In genomic region chr20:31605031-31605901, GRCh38 we compare ENCODE assay signal across 8 cellular contexts. TPM values are rescaled to one million over a fixed set of nuclear protein-coding genes. Genes with fewer than 3 reads are reported as not detected.
DNase-seq lines count a peak whose midpoint lies in the region; ATAC-seq, FAIRE-seq and TF ChIP-seq lines count a peak whose summit lies in the region.

A gene with protein sequence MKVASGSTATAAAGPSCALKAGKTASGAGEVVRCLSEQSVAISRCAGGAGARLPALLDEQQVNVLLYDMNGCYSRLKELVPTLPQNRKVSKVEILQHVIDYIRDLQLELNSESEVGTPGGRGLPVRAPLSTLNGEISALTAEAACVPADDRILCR (plus strand): TSS chr20:31605289. CDS start chr20:31605388, 99 bp downstream.

- intact Hi-C loops in Right ventricle myocardium superior (cut with DNase I), result no loop called here
- intact Hi-C loops in thyroid gland (cut with DNase I), result no loop called here

- H3K9ac ChIP-seq in parathyroid adenoma, result no peak within 1 kb of the TSS

- H2AFZ ChIP-seq in parathyroid adenoma, result peak within 1 kb of the TSS; percentile 68

- H3K4me3 ChIP-seq in parathyroid adenoma (ENCODE audit: low read depth, low read length) (peak within 1 kb of the TSS; percentile 68), thyroid gland (replicated peaks in 1 of 3) (peak within 1 kb of the TSS; percentile 84 to 99 (median 90))

- ATAC-seq in HG02870 (IDR thresholded peaks at IDR 0.05; ENCODE audit: unreplicated experiment) (peak; percentile 79), Right ventricle myocardium superior (ENCODE audit: poor library complexity) (peak; percentile 95)

- TF ChIP-seq POLR2A in GM12892 (IDR thresholded peaks at IDR 0.05; ENCODE audit: low read depth, low read length) (no peak), thyroid gland (IDR thresholded peaks at IDR 0.05) (peak; percentile 89 to 100)

- H3K4me2 ChIP-seq in parathyroid adenoma (ENCODE audit: low read length), result peak within 1 kb of the TSS; percentile 77

- H3K4me1 ChIP-seq in parathyroid adenoma, result peaks cover 7% of the 10 kb centered on the region
- H3K4me1 ChIP-seq in thyroid gland, result peaks cover 35 to 41% of the 10 kb centered on the region in 2 donors

- H3K27me3 ChIP-seq in parathyroid adenoma (ENCODE audit: control insufficient read depth, insufficient read depth, low read length) (no peaks in the 10 kb centered on the region), thyroid gland (no peaks in the 10 kb centered on the region)

- H3K27ac ChIP-seq in adipose tissue (ENCODE audit: low read depth, low read length) (peak within 1 kb of the TSS; percentile 52), parathyroid adenoma (peak within 1 kb of the TSS; percentile 80), thyroid gland (peak within 1 kb of the TSS; percentile 97 to 99 (median 98))

- H3K79me2 ChIP-seq in parathyroid adenoma, result no peaks in the 10 kb centered on the region

- TF ChIP-seq CTCF in parathyroid adenoma (IDR thresholded peaks at IDR 0.05) (no peak), thyroid gland (IDR thresholded peaks at IDR 0.05) (no peak)

- DNase-seq in GM12892 (ENCODE audit: insufficient read length) (peak; percentile 89), NCI-H146 (lab: John Stamatoyannopoulos, UW) (peak; percentile 100), T follicular helper cell (ENCODE audit: low read depth) (peak; percentile 84), Right ventricle myocardium superior (peak; percentile 97), thyroid gland (peak; percentile 99)

- 0 to 1% (median 0%) methylated on average over 74 of the region's 74 CpGs for WGBS in adipose tissue, 3 donors
- WGBS in thyroid gland, 2 donors, result 0% methylated on average over 27 to 68 of the region's 74 CpGs

- H3K36me3 ChIP-seq in parathyroid adenoma (ENCODE audit: control insufficient read depth, insufficient read depth, low read length) (no peaks in the 10 kb centered on the region), thyroid gland (peaks cover 12 to 17% of the 10 kb centered on the region in 2 donors)

- H3K9me3 ChIP-seq in parathyroid adenoma (ENCODE audit: control insufficient read depth, low read length) (no peaks in the 10 kb centered on the region), thyroid gland (no peaks in the 10 kb centered on the region)

- peak; percentile 74 for FAIRE-seq in GM12892 (lab: Jason Lieb, UNC)

RNA-seq across cellular contexts. Expression of the gene that starts here (rescaled TPM):
- not detected for polyA plus RNA-seq in GM12892 (2012; ENCODE audit: missing spikeins)
- 100 to 1,000 TPM in 2 of 3 donors, 10 to 100 TPM in 1; 82.2 to 436 (median 301) TPM for polyA plus RNA-seq in adipose tissue
- 89.5 TPM for total RNA-seq in Right ventricle myocardium superior
- total RNA-seq in thyroid gland, result 1,000 to 10,000 TPM; 1,083 to 1,350 (median 1,205) TPM

Comparison
In these comparisons a context has a peak if more than half of its experiments do, and no peak if none do; other contexts are left out.
1. Peak in every context shown above with its lines: DNase-seq, ATAC-seq, H3K4me3 ChIP-seq and H3K27ac ChIP-seq.
2. RNA of the gene that starts here (total RNA-seq): 1,083 to 1,350 TPM in thyroid gland; 89.5 TPM in Right ventricle myocardium superior (single experiment); every median in the first group is over 10 times any median in the second.